In genomic region chr5:128757560-128757959, GRCh38 we compare ENCODE assay signal across 19 cellular contexts.
DNase-seq lines count a peak whose midpoint lies in the region; ATAC-seq and TF ChIP-seq lines count a peak whose summit lies in the region.
"Had no signal": no experiment of that assay in that cellular context is flagged by ENCODE, and none has a peak within 500 bp of the region (broad histone marks: within the 10 kb centered on the region; RNA-seq: fewer than 3 reads in every experiment).

No MANE protein-coding gene starts in this region.

- no peak for ATAC-seq in left lung
- ATAC-seq: A549; CD8-positive, alpha-beta T cell had no signal

- no peak for TF ChIP-seq RAD21 in neural cell (conservative IDR thresholded peaks at IDR 0.05)

- H3K9me2 ChIP-seq in neural cell (ENCODE audit: insufficient read depth, low read length), result no peaks in the 10 kb centered on the region

- no peaks in the 10 kb centered on the region for H3K27me3 ChIP-seq in neural cell (ENCODE audit: insufficient read depth, low read depth, low read length)
- H3K27me3 ChIP-seq in left lung, result no peaks in the 10 kb centered on the region
- H3K27me3 ChIP-seq: BLaER1 treated with 17β-estradiol and CSF1 and Interleukin-3, amounts not matched to agents 10 nM and 100 nM had no signal

- peaks cover 8% of the 10 kb centered on the region for H3K9me3 Mint-ChIP-seq in nephron

- no peak overlapping the region for H3K4me3 Mint-ChIP-seq in nephron
- H3K4me3 Mint-ChIP-seq: B cell; CD4-positive, alpha-beta T cell; CD8-positive, alpha-beta T cell had no signal

- no peak overlapping the region for H3K27ac ChIP-seq in neural cell (ENCODE audit: low read length)
- H3K27ac ChIP-seq in left lung, result no peak overlapping the region
- H3K27ac ChIP-seq: 22Rv1; A549; BLaER1 treated with 17β-estradiol and CSF1 and Interleukin-3, amounts not matched to agents 10 nM and 100 nM; C4-2B had no signal

- DNase-seq in NCI-H82 (lab: John Stamatoyannopoulos, UW) (peak; percentile 12), NCI-H82 treated with DMSO at 0.1 percent for 48 hours (lab: John Stamatoyannopoulos, UW; ENCODE audit: unreplicated experiment) (no peak), UCSD-AML1 (lab: John Stamatoyannopoulos, UW; ENCODE audit: unreplicated experiment) (no peak), nucleus accumbens (lab: John Stamatoyannopoulos, UW) (no peak), left lung (no peak)
- DNase-seq: AML-193; Caco-2; Calu3; CD4-positive, alpha-beta T cell; CD8-positive, alpha-beta T cell; DMS79 treated with DMSO at 0.1 percent for 48 hours; GF-D8 had no signal

- TF ChIP-seq CTCF in nephron (IDR thresholded peaks at IDR 0.05; ENCODE audit: unreplicated experiment in 3 of 3), result no peak
- no peak for TF ChIP-seq CTCF in neural cell (IDR thresholded peaks at IDR 0.05; ENCODE audit: poor library complexity, severe bottlenecking)
- no peak for TF ChIP-seq CTCF in left lung (IDR thresholded peaks at IDR 0.05)

- peak; percentile 74 for TF ChIP-seq EP300 in neural cell (conservative IDR thresholded peaks at IDR 0.05; ENCODE audit: poor library complexity, severe bottlenecking)

- no peaks in the 10 kb centered on the region for H3K4me1 ChIP-seq in left lung
- H3K4me1 ChIP-seq: A549, Caco-2 had no signal

- peak overlapping the region; percentile 58 to 83 (median 79) for H3K27ac Mint-ChIP-seq in nephron
- H3K27ac Mint-ChIP-seq: B cell; CD4-positive, alpha-beta T cell; CD8-positive, alpha-beta T cell had no signal

- H3K4me1 Mint-ChIP-seq in nephron, result peaks cover 33% of the 10 kb centered on the region
- H3K4me1 Mint-ChIP-seq: B cell had no signal

- intact Hi-C loops in left lung (cut with DNase I), result no loop called here

- no peaks in the 10 kb centered on the region for H4K20me1 ChIP-seq in neural cell (ENCODE audit: insufficient read depth)
- H4K20me1 ChIP-seq: BLaER1 treated with 17β-estradiol and CSF1 and Interleukin-3, amounts not matched to agents 10 nM and 100 nM had no signal

- H3K36me3 ChIP-seq in neural cell (ENCODE audit: insufficient read depth, low read length), result no peaks in the 10 kb centered on the region
- no peaks in the 10 kb centered on the region for H3K36me3 ChIP-seq in left lung
- H3K36me3 ChIP-seq: BLaER1 treated with 17β-estradiol and CSF1 and Interleukin-3, amounts not matched to agents 10 nM and 100 nM had no signal

- no peak overlapping the region for H3K4me2 ChIP-seq in neural cell (ENCODE audit: low read length)
- H3K4me2 ChIP-seq: A549; BLaER1 treated with 17β-estradiol and CSF1 and Interleukin-3, amounts not matched to agents 10 nM and 100 nM had no signal

- H3K36me3 Mint-ChIP-seq in nephron (ENCODE audit: low read depth), result no peaks in the 10 kb centered on the region
- H3K36me3 Mint-ChIP-seq: CD8-positive, alpha-beta T cell had no signal

- H3K9me3 ChIP-seq in neural cell (ENCODE audit: low read length) (no peaks in the 10 kb centered on the region), left lung (no peaks in the 10 kb centered on the region)
- H3K9me3 ChIP-seq: A549, Caco-2 had no signal

- no peaks in the 10 kb centered on the region for H3K27me3 Mint-ChIP-seq in nephron (ENCODE audit: low read depth)
- H3K27me3 Mint-ChIP-seq: B cell; CD4-positive, alpha-beta T cell had no signal

- H3K4me3 ChIP-seq in neural cell (ENCODE audit: low read length) (no peak overlapping the region), left lung (no peak overlapping the region)
- H3K4me3 ChIP-seq: A549; BLaER1 treated with 17β-estradiol and CSF1 and Interleukin-3, amounts not matched to agents 10 nM and 100 nM had no signal

- no peak overlapping the region for H2AFZ ChIP-seq in neural cell (ENCODE audit: low read depth, low read length)

- H3K79me2 ChIP-seq in neural cell (replicated peaks; ENCODE audit: insufficient read depth, low read length), result no peaks in the 10 kb centered on the region

- no peak overlapping the region for H3K9ac ChIP-seq in neural cell (ENCODE audit: low read length)
- H3K9ac ChIP-seq: BLaER1 treated with 17β-estradiol and CSF1 and Interleukin-3, amounts not matched to agents 10 nM and 100 nM had no signal

- no peaks in the 10 kb centered on the region for H3F3A ChIP-seq in neural cell (ENCODE audit: insufficient read depth, low read length, poor library complexity, severe bottlenecking)

TF ChIP-seq in neural cell, 6 proteins besides CTCF, POLR2A, EP300 and RAD21:
- no peak for TF ChIP-seq SMC3 (conservative IDR thresholded peaks at IDR 0.05; ENCODE audit: poor library complexity)
- TF ChIP-seq, protein P1, sequence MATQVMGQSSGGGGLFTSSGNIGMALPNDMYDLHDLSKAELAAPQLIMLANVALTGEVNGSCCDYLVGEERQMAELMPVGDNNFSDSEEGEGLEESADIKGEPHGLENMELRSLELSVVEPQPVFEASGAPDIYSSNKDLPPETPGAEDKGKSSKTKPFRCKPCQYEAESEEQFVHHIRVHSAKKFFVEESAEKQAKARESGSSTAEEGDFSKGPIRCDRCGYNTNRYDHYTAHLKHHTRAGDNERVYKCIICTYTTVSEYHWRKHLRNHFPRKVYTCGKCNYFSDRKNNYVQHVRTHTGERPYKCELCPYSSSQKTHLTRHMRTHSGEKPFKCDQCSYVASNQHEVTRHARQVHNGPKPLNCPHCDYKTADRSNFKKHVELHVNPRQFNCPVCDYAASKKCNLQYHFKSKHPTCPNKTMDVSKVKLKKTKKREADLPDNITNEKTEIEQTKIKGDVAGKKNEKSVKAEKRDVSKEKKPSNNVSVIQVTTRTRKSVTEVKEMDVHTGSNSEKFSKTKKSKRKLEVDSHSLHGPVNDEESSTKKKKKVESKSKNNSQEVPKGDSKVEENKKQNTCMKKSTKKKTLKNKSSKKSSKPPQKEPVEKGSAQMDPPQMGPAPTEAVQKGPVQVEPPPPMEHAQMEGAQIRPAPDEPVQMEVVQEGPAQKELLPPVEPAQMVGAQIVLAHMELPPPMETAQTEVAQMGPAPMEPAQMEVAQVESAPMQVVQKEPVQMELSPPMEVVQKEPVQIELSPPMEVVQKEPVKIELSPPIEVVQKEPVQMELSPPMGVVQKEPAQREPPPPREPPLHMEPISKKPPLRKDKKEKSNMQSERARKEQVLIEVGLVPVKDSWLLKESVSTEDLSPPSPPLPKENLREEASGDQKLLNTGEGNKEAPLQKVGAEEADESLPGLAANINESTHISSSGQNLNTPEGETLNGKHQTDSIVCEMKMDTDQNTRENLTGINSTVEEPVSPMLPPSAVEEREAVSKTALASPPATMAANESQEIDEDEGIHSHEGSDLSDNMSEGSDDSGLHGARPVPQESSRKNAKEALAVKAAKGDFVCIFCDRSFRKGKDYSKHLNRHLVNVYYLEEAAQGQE (IDR thresholded peaks at IDR 0.05; ENCODE audit: borderline replicate concordance), result no peak
- TF ChIP-seq POLR2AphosphoS5 (IDR thresholded peaks at IDR 0.05), result peak; percentile 67
